8 cellular contexts compared by ENCODE assay signal in genomic region chr19:7197169-7197759, GRCh38.
DNase-seq lines count a peak whose midpoint lies in the region; ATAC-seq and TF ChIP-seq lines count a peak whose summit lies in the region.

No MANE protein-coding gene starts in this region.

- no peaks in the 10 kb centered on the region for H3K36me3 ChIP-seq in ACC112 (ENCODE audit: insufficient read depth, low read length)
- no peaks in the 10 kb centered on the region for H3K36me3 ChIP-seq in left lung

- H3K4me3 ChIP-seq in ACC112 (ENCODE audit: low read depth, low read length) = peak overlapping the region; percentile 74
- H3K4me3 ChIP-seq in left lung = peak overlapping the region; percentile 9 to 32

- no peaks in the 10 kb centered on the region for H3K79me2 ChIP-seq in ACC112 (ENCODE audit: control insufficient read depth, insufficient read depth, low read length, unreplicated experiment)

- ATAC-seq in GM18870 (IDR thresholded peaks at IDR 0.05; ENCODE audit: unreplicated experiment) = peak; percentile 56
- peak; percentile 53 for ATAC-seq in HG03135 (IDR thresholded peaks at IDR 0.05; ENCODE audit: unreplicated experiment)
- peak; percentile 90 for ATAC-seq in left lung

- TF ChIP-seq CTCF in left lung (IDR thresholded peaks at IDR 0.05) = no peak

- H3K4me1 ChIP-seq in ACC112 (ENCODE audit: control insufficient read depth, insufficient read depth, low read length, unreplicated experiment) (no peaks in the 10 kb centered on the region), left lung (peaks cover 0 to 19% of the 10 kb centered on the region in 2 donors)

- peak overlapping the region; percentile 53 for H3K27ac ChIP-seq in ACC112 (ENCODE audit: low read depth, low read length)
- peak overlapping the region; percentile 67 to 73 for H3K27ac ChIP-seq in left lung

- H3K27me3 ChIP-seq in ACC112 (ENCODE audit: insufficient read depth, low read length) (no peaks in the 10 kb centered on the region), left lung (peaks cover 0 to 3% of the 10 kb centered on the region in 2 donors)

- no peaks in the 10 kb centered on the region for H3K9me3 ChIP-seq in left lung

- DNase-seq in NCI-H524 (lab: John Stamatoyannopoulos, UW) (peak; percentile 74 to 87), dermis microvascular lymphatic vessel endothelial cell (ENCODE audit: low read depth in 2 of 2) (peak; percentile 85 to 94), left lung (peak; percentile 93 to 94)
- DNase-seq in activated CD4-positive, alpha-beta T cell treated with anti-CD3 and anti-CD28 coated beads, Interleukin-2, amount 50 U/mL, for 48 hours = peak; percentile 92 to 94
- DNase-seq in stimulated activated CD4-positive, alpha-beta T cell treated with anti-CD3 and anti-CD28 coated beads, Interleukin-1b, Interleukin-23, amount 100 ng/mL, for 48 hours = peak; percentile 95

- intact Hi-C loops in left lung (cut with DNase I) = no loop called here

- H2AFZ ChIP-seq in ACC112 (ENCODE audit: low read length, unreplicated experiment) = no peak overlapping the region

Comparison
In these comparisons a context has a peak if more than half of its experiments do, and no peak if none do; other contexts are left out.
1. Peak in every context shown above with its lines: DNase-seq, ATAC-seq, H3K4me3 ChIP-seq and H3K27ac ChIP-seq.